ENCODE assay signal across 8 cellular contexts in the genomic region with DNA sequence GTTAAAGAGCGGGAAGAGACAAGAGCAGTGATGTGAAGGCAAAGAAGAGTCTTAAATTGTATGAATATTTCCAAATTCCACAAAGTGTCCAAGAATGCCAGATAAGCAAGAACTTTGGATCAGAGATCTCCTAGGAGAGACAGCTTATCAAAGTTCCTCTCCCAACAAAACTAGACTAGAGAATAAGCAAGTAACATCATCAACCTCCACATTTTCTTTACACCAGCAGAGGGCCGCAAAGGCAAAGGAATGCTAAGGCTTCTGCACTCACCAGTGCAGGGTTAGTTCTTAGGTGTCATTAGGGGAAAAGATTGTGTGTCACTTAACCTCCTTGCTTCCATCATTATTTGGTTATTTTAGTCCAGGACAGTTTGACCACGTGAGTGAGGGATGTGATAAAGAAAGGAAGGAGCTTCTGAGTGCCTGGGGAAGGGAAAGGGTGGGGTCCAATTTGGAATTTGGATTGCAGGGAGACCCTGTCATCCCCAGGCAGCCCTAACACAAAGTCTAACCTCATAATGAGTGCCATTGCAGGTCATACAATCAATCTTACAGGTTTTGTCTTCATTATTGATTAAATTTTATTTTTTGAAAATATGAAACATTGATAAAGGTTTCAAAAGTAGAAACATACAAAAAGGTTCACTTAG. TPM values are rescaled to one million over a fixed set of nuclear protein-coding genes. Genes with fewer than 3 reads are reported as not detected.
DNase-seq lines count a peak whose midpoint lies in the region; ATAC-seq and TF ChIP-seq lines count a peak whose summit lies in the region.

No MANE protein-coding gene starts in this region.

- no peaks in the 10 kb centered on the region for H4K20me1 ChIP-seq in neural cell (ENCODE audit: insufficient read depth)

- ATAC-seq in GM19397 (IDR thresholded peaks at IDR 0.05; ENCODE audit: unreplicated experiment): peak; percentile 64

- H3F3A ChIP-seq in neural cell (ENCODE audit: insufficient read depth, low read length, poor library complexity, severe bottlenecking): no peaks in the 10 kb centered on the region

- H3K27ac ChIP-seq in HL-60 (replicated peaks) (no peak overlapping the region), neural cell (ENCODE audit: low read length) (no peak overlapping the region), suprapubic skin (no peak overlapping the region)

- H3K9ac ChIP-seq in neural cell (ENCODE audit: low read length): no peak overlapping the region

- H3K79me2 ChIP-seq in neural cell (replicated peaks; ENCODE audit: insufficient read depth, low read length): no peaks in the 10 kb centered on the region

- no peak overlapping the region for H3K4me2 ChIP-seq in neural cell (ENCODE audit: low read length)

- DNase-seq in COLO668 (lab: John Stamatoyannopoulos, UW; ENCODE audit: unreplicated experiment): peak; percentile 45
- peak in 1 of 2 experiments; percentile 76 for DNase-seq in HL-60 (ENCODE audit: low read depth in 1 of 2, low spot score in 1 of 2)
- peak; percentile 88 for DNase-seq in OCI-M1 (lab: John Stamatoyannopoulos, UW)
- DNase-seq in activated T-cell treated with anti-CD3 and anti-CD28 coated beads, Interleukin-2, amount 50 U/mL, for 1 hour: peak; percentile 59
- peak; percentile 64 for DNase-seq in fibroblast of gingiva (ENCODE audit: low read depth)
- no peak for DNase-seq in suprapubic skin (ENCODE audit: low spot score in 2 of 2)

- H3K9me3 ChIP-seq in neural cell (ENCODE audit: low read length): no peaks in the 10 kb centered on the region
- no peaks in the 10 kb centered on the region for H3K9me3 ChIP-seq in suprapubic skin

- no peaks in the 10 kb centered on the region for H3K4me1 ChIP-seq in suprapubic skin

- WGBS in suprapubic skin: 30% methylated on average over 3 of the region's 3 CpGs

- TF ChIP-seq RAD21 in neural cell (conservative IDR thresholded peaks at IDR 0.05): peak; percentile 88

- H2AFZ ChIP-seq in neural cell (ENCODE audit: low read depth, low read length): no peak overlapping the region

- H3K27me3 ChIP-seq in HL-60 (ENCODE audit: insufficient read depth, poor library complexity, severe bottlenecking): no peaks in the 10 kb centered on the region
- no peaks in the 10 kb centered on the region for H3K27me3 ChIP-seq in neural cell (ENCODE audit: insufficient read depth, low read depth, low read length)
- H3K27me3 ChIP-seq in suprapubic skin: no peaks in the 10 kb centered on the region

- H3K36me3 ChIP-seq in neural cell (ENCODE audit: insufficient read depth, low read length) (no peaks in the 10 kb centered on the region), suprapubic skin (no peaks in the 10 kb centered on the region)

- TF ChIP-seq POLR2A in suprapubic skin (IDR thresholded peaks at IDR 0.05): no peak

- H3K4me3 ChIP-seq in HL-60 (replicated peaks; ENCODE audit: insufficient read depth, low read length) (no peak overlapping the region), neural cell (ENCODE audit: low read length) (no peak overlapping the region), suprapubic skin (no peak overlapping the region)

- H3K9me2 ChIP-seq in neural cell (ENCODE audit: insufficient read depth, low read length): no peaks in the 10 kb centered on the region

- TF ChIP-seq EP300 in neural cell (conservative IDR thresholded peaks at IDR 0.05; ENCODE audit: poor library complexity, severe bottlenecking) (no peak), suprapubic skin (IDR thresholded peaks at IDR 0.05) (no peak)

- TF ChIP-seq CTCF in HL-60 (IDR thresholded peaks at IDR 0.05; ENCODE audit: insufficient read depth, low read length): peak; percentile 18
- TF ChIP-seq CTCF in neural cell (IDR thresholded peaks at IDR 0.05; ENCODE audit: poor library complexity, severe bottlenecking): peak; percentile 85
- peak; percentile 51 to 52 for TF ChIP-seq CTCF in suprapubic skin (IDR thresholded peaks at IDR 0.05)

TF ChIP-seq in neural cell, 6 proteins besides CTCF, POLR2A, EP300 and RAD21:
- TF ChIP-seq TAF1 (IDR thresholded peaks at IDR 0.05; ENCODE audit: low read depth): no peak
- no peak for TF ChIP-seq EZH2 (IDR thresholded peaks at IDR 0.05; ENCODE audit: borderline replicate concordance, insufficient read depth, low read length, poor library complexity, severe bottlenecking)
- peak; percentile 88 for TF ChIP-seq SMC3 (conservative IDR thresholded peaks at IDR 0.05; ENCODE audit: poor library complexity)
- TF ChIP-seq, protein P1, sequence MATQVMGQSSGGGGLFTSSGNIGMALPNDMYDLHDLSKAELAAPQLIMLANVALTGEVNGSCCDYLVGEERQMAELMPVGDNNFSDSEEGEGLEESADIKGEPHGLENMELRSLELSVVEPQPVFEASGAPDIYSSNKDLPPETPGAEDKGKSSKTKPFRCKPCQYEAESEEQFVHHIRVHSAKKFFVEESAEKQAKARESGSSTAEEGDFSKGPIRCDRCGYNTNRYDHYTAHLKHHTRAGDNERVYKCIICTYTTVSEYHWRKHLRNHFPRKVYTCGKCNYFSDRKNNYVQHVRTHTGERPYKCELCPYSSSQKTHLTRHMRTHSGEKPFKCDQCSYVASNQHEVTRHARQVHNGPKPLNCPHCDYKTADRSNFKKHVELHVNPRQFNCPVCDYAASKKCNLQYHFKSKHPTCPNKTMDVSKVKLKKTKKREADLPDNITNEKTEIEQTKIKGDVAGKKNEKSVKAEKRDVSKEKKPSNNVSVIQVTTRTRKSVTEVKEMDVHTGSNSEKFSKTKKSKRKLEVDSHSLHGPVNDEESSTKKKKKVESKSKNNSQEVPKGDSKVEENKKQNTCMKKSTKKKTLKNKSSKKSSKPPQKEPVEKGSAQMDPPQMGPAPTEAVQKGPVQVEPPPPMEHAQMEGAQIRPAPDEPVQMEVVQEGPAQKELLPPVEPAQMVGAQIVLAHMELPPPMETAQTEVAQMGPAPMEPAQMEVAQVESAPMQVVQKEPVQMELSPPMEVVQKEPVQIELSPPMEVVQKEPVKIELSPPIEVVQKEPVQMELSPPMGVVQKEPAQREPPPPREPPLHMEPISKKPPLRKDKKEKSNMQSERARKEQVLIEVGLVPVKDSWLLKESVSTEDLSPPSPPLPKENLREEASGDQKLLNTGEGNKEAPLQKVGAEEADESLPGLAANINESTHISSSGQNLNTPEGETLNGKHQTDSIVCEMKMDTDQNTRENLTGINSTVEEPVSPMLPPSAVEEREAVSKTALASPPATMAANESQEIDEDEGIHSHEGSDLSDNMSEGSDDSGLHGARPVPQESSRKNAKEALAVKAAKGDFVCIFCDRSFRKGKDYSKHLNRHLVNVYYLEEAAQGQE (IDR thresholded peaks at IDR 0.05; ENCODE audit: borderline replicate concordance): no peak
- TF ChIP-seq POLR2AphosphoS5 (IDR thresholded peaks at IDR 0.05): no peak
- no peak for TF ChIP-seq MXI1 (conservative IDR thresholded peaks at IDR 0.05; ENCODE audit: poor library complexity, severe bottlenecking)

RNA-seq across cellular contexts. Expression of gene CMTM6, which starts 7.5 kb away (rescaled TPM):
- polyA plus RNA-seq in neural cell: 10.1 and 12.8 TPM in 2 replicates
- 12.7 and 15.5 TPM in 2 replicates for polyA minus RNA-seq in neural cell
- total RNA-seq in suprapubic skin: 100 to 1,000 TPM in 2 of 4 donors, 10 to 100 TPM in 2; 36.0 to 131 (median 110) TPM

Comparison
In these comparisons a context has a peak if more than half of its experiments do, and no peak if none do; other contexts are left out.
1. DNase-seq: peak in COLO668 (single experiment), OCI-M1 (single experiment), activated T-cell treated with anti-CD3 and anti-CD28 coated beads, Interleukin-2, amount 50 U/mL, for 1 hour (single experiment) and fibroblast of gingiva (single experiment); none in suprapubic skin (0 of 2).
2. CTCF ChIP-seq: peak in every context shown above with its lines; median percentile 85 in neural cell; 52 in suprapubic skin; 18 in HL-60.